In the genomic region with DNA sequence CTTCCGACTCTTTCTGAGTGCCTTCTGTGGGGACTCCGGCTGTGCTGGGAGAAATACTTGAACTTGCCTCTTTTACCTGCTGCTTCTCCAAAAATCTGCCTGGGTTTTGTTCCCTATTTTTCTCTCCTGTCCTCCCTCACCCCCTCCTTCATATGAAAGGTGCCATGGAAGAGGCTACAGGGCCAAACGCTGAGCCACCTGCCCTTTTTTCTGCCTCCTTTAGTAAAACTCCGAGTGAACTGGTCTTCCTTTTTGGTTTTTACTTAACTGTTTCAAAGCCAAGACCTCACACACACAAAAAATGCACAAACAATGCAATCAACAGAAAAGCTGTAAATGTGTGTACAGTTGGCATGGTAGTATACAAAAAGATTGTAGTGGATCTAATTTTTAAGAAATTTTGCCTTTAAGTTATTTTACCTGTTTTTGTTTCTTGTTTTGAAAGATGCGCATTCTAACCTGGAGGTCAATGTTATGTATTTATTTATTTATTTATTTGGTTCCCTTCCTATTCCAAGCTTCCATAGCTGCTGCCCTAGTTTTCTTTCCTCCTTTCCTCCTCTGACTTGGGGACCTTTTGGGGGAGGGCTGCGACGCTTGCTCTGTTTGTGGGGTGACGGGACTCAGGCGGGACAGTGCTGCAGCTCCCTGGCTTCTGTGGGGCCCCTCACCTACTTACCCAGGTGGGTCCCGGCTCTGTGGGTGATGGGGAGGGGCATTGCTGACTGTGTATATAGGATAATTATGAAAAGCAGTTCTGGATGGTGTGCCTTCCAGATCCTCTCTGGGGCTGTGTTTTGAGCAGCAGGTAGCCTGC, we compare ENCODE assay signal across 12 cellular contexts. TPM values are rescaled to one million over a fixed set of nuclear protein-coding genes. Genes with fewer than 3 reads are reported as not detected.
DNase-seq lines count a peak whose midpoint lies in the region; ATAC-seq, FAIRE-seq and TF ChIP-seq lines count a peak whose summit lies in the region.
"Had no signal": no experiment of that assay in that cellular context is flagged by ENCODE, and none has a peak within 500 bp of the region (broad histone marks: within the 10 kb centered on the region; RNA-seq: fewer than 3 reads in every experiment).

No MANE protein-coding gene starts in this region.

- FAIRE-seq in GM12892 (lab: Jason Lieb, UNC), result no peak
- FAIRE-seq: keratinocyte had no signal

- peaks cover 6% of the 10 kb centered on the region for H3K36me3 ChIP-seq in Caco-2 (ENCODE audit: control insufficient read depth, insufficient read depth, low read length)
- H3K36me3 ChIP-seq in PC-9 (ENCODE audit: low read depth), result peaks cover 43% of the 10 kb centered on the region
- peaks cover 51% of the 10 kb centered on the region for H3K36me3 ChIP-seq in neutrophil
- peaks cover 51% of the 10 kb centered on the region for H3K36me3 ChIP-seq in HAP-1 (replicated peaks)

- no peak for DNase-seq in Caco-2
- DNase-seq in PC-9, result no peak
- no peak for DNase-seq in NCI-H1092 treated with DMSO at 0.1 percent for 48 hours (lab: John Stamatoyannopoulos, UW)
- no peak for DNase-seq in GM12892 (ENCODE audit: insufficient read length)
- DNase-seq in HAP-1 (ENCODE audit: low spot score in 2 of 2), result no peak
- DNase-seq: activated CD4-positive, alpha-beta T cell treated with anti-CD3 and anti-CD28 coated beads for 1 hour; NCI-H2029 treated with DMSO at 0.1 percent for 48 hours; testis had no signal

- no peaks in the 10 kb centered on the region for H3K27me3 ChIP-seq in Caco-2 (replicated peaks; ENCODE audit: control insufficient read depth, insufficient read depth, low read length)
- no peaks in the 10 kb centered on the region for H3K27me3 ChIP-seq in PC-9 (ENCODE audit: insufficient read depth, low read depth)
- H3K27me3 ChIP-seq in neutrophil, result no peaks in the 10 kb centered on the region
- no peaks in the 10 kb centered on the region for H3K27me3 ChIP-seq in HAP-1 (ENCODE audit: low read depth)
- H3K27me3 ChIP-seq: testis had no signal

- no peak overlapping the region for H3K27ac Mint-ChIP-seq in Caco-2 (ENCODE audit: unreplicated experiment)
- peak overlapping the region; percentile 75 for H3K27ac Mint-ChIP-seq in dendritic cell treated with granulocyte-macrophage colony-stimulating factor and Interleukin-4, amounts not matched to agents 40 ng/mL and 50 ng/mL, for 4 days

- TSS peak; percentile 4 for BruUV-seq in Caco-2 (replicated peaks; lab: Mats Ljungman, UMichigan)
- BruUV-seq in PC-9 (replicated peaks; lab: Mats Ljungman, UMichigan), result no TSS peak

- peaks cover 61% of the 10 kb centered on the region for H3K36me3 Mint-ChIP-seq in Caco-2 (ENCODE audit: insufficient read depth, unreplicated experiment)
- peaks cover 53% of the 10 kb centered on the region for H3K36me3 Mint-ChIP-seq in dendritic cell treated with granulocyte-macrophage colony-stimulating factor and Interleukin-4, amounts not matched to agents 40 ng/mL and 50 ng/mL, for 4 days (ENCODE audit: low read depth)

- no peaks in the 10 kb centered on the region for H3K27me3 Mint-ChIP-seq in Caco-2 (ENCODE audit: insufficient read depth, unreplicated experiment)
- H3K27me3 Mint-ChIP-seq in dendritic cell treated with granulocyte-macrophage colony-stimulating factor and Interleukin-4, amounts not matched to agents 40 ng/mL and 50 ng/mL, for 4 days, result no peaks in the 10 kb centered on the region

- H4K20me1 ChIP-seq in PC-9 (ENCODE audit: insufficient read depth), result peaks cover 31% of the 10 kb centered on the region

- in situ Hi-C loops in HAP-1 (cut with MboI; ENCODE audit: low sequenced_read_pairs), result loop anchor here (5.0 to 10.0 kb wide), 2 partner anchors 122 to 150 kb away; no protein-coding TSS in a partner anchor

- peaks cover 6% of the 10 kb centered on the region for H3K4me1 Mint-ChIP-seq in Caco-2 (ENCODE audit: low read depth, unreplicated experiment)
- peaks cover 74% of the 10 kb centered on the region for H3K4me1 Mint-ChIP-seq in dendritic cell treated with granulocyte-macrophage colony-stimulating factor and Interleukin-4, amounts not matched to agents 40 ng/mL and 50 ng/mL, for 4 days (ENCODE audit: low read depth)

- peak overlapping the region; percentile 34; the same call in 1 of the 2 replicates for H3K4me2 ChIP-seq in PC-9

- ATAC-seq in GM18873 (IDR thresholded peaks at IDR 0.05; ENCODE audit: low FRiP score, unreplicated experiment), result no peak

- H3K79me2 ChIP-seq in PC-9 (ENCODE audit: low read depth), result peaks cover 40% of the 10 kb centered on the region

- no peak overlapping the region for H3K4me3 Mint-ChIP-seq in Caco-2 (ENCODE audit: unreplicated experiment)
- H3K4me3 Mint-ChIP-seq in dendritic cell treated with granulocyte-macrophage colony-stimulating factor and Interleukin-4, amounts not matched to agents 40 ng/mL and 50 ng/mL, for 4 days, result peak overlapping the region; percentile 64

- H3F3A ChIP-seq in PC-9 (ENCODE audit: insufficient read depth, low read depth), result peaks cover 64% of the 10 kb centered on the region

- H3K27ac ChIP-seq in PC-9 (no peak overlapping the region), neutrophil (peak overlapping the region; percentile 88)
- H3K27ac ChIP-seq: testis had no signal

- H3K4me1 ChIP-seq in Caco-2, result no peaks in the 10 kb centered on the region; the same call in 1 of the 2 replicates
- H3K4me1 ChIP-seq in PC-9 (replicated peaks; ENCODE audit: insufficient read depth), result peaks cover 17% of the 10 kb centered on the region
- peaks cover 46 to 59% of the 10 kb centered on the region in 2 experiments for H3K4me1 ChIP-seq in neutrophil (ENCODE audit: control insufficient read depth in 1 of 2, insufficient read depth in 1 of 2, low read depth in 1 of 2, low read length in 1 of 2)
- H3K4me1 ChIP-seq in HAP-1, result peaks cover 3% of the 10 kb centered on the region; the same call in 1 of the 2 replicates

- no peaks in the 10 kb centered on the region for H3K9me2 ChIP-seq in PC-9 (ENCODE audit: insufficient read depth)

- POLR2A ChIA-PET in Caco-2 (lab: Charles Lee), result no interaction called here
- POLR2A ChIA-PET in PC-9 (lab: Charles Lee; ENCODE audit: unreplicated experiment), result interaction anchor here (0.7 kb wide), 1 partner anchor 15 kb away, joined by 6 read pairs; no protein-coding TSS in a partner anchor

- CTCF ChIA-PET in Caco-2 (lab: Charles Lee) (interaction anchor here (2.0 kb wide), 1 partner anchor 156 kb away, joined by 10 read pairs; no protein-coding TSS in a partner anchor), PC-9 (lab: Charles Lee) (interaction anchor here (1.4 kb wide), 1 partner anchor 46 kb away, joined by 3 read pairs; no protein-coding TSS in a partner anchor)

- no peak for TF ChIP-seq POLR2A in GM12892 (IDR thresholded peaks at IDR 0.05; ENCODE audit: low read depth, low read length)

- H3K9me3 ChIP-seq in Caco-2 (no peaks in the 10 kb centered on the region), PC-9 (ENCODE audit: insufficient read depth, low read depth) (no peaks in the 10 kb centered on the region), neutrophil (no peaks in the 10 kb centered on the region), HAP-1 (no peaks in the 10 kb centered on the region)
- H3K9me3 ChIP-seq: testis had no signal

- H3K4me3 ChIP-seq in Caco-2 (ENCODE audit: low read depth, low read length), result no peak overlapping the region
- H3K4me3 ChIP-seq in PC-9, result no peak overlapping the region
- H3K4me3 ChIP-seq in neutrophil (ENCODE audit: low read depth in 1 of 2, low read length in 1 of 2), result peak overlapping the region in 1 of 2 experiments; percentile 33
- no peak overlapping the region for H3K4me3 ChIP-seq in HAP-1
- H3K4me3 ChIP-seq: testis had no signal

- no peak overlapping the region for H2AFZ ChIP-seq in PC-9

- intact Hi-C loops in Caco-2 (cut with micrococcal nuclease; ENCODE audit: unreplicated experiment), result no loop called here
- intact Hi-C loops in PC-9 (cut with micrococcal nuclease; ENCODE audit: unreplicated experiment), result no loop called here
- intact Hi-C loops in dendritic cell treated with granulocyte-macrophage colony-stimulating factor and Interleukin-4, amounts not matched to agents 40 ng/mL and 50 ng/mL, for 4 days (cut with micrococcal nuclease), result loop anchor here (5.0 kb wide), 1 partner anchor 287 kb away; a partner anchor contains a TSS

- TF ChIP-seq CTCF in Caco-2 (IDR thresholded peaks at IDR 0.05; ENCODE audit: insufficient read depth in 1 of 2, low read depth in 1 of 2, low read length in 1 of 2, severe bottlenecking in 1 of 2, unreplicated experiment in 1 of 2) (no peak), PC-9 (conservative IDR thresholded peaks at IDR 0.05) (no peak), neutrophil (IDR thresholded peaks at IDR 0.05) (no peak)

- H3K9me3 Mint-ChIP-seq in Caco-2 (ENCODE audit: unreplicated experiment), result no peaks in the 10 kb centered on the region
- no peaks in the 10 kb centered on the region for H3K9me3 Mint-ChIP-seq in dendritic cell treated with granulocyte-macrophage colony-stimulating factor and Interleukin-4, amounts not matched to agents 40 ng/mL and 50 ng/mL, for 4 days

RNA-seq across cellular contexts. Expression of a gene that starts 4.8 kb away (rescaled TPM):
- 43.8 and 48.3 TPM in 2 replicates for total RNA-seq in Caco-2 (2022)
- total RNA-seq in PC-9 (2021), result 51.0 and 60.3 TPM in 2 replicates
- polyA plus RNA-seq in GM12892 (2012; ENCODE audit: missing spikeins), result 8.3 TPM
